ENCODE assay signal across 18 cellular contexts in the genomic region with DNA sequence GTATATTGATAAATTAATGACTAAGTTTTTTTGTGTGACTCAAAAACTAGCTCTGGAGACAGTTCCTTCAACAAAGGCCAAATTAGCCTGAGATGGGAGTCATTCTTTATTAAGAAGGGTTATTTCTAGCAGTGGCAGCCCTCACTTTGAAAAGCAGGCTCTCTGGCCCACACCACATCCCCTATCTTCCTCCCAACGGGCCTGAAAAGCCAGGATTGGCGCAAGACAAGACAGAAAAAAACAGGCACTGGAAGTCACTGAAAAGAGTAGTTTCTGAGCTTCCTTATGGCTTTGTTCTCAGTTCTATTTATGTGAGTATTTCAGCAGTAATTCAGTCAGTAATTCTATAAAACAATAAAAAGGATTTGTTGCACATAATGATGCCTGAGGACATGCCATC.
DNase-seq lines count a peak whose midpoint lies in the region; ATAC-seq and TF ChIP-seq lines count a peak whose summit lies in the region.
"Had no signal": no experiment of that assay in that cellular context is flagged by ENCODE, and none has a peak within 500 bp of the region (broad histone marks: within the 10 kb centered on the region; RNA-seq: fewer than 3 reads in every experiment).

No MANE protein-coding gene starts in this region.

- H3K27me3 ChIP-seq in Loucy (ENCODE audit: insufficient read depth, low read length, poor library complexity, severe bottlenecking) (no peaks in the 10 kb centered on the region), breast epithelium (no peaks in the 10 kb centered on the region), hepatocyte (no peaks in the 10 kb centered on the region), tibial nerve (no peaks in the 10 kb centered on the region)
- H3K27me3 ChIP-seq: body of pancreas, gastroesophageal sphincter had no signal

- TF ChIP-seq EP300 in tibial nerve (IDR thresholded peaks at IDR 0.05): no peak

- H3K9me2 ChIP-seq in Loucy (replicated peaks; ENCODE audit: low read depth, low read length): no peaks in the 10 kb centered on the region
- no peaks in the 10 kb centered on the region for H3K9me2 ChIP-seq in hepatocyte (replicated peaks; ENCODE audit: insufficient read depth)

- H3K4me2 ChIP-seq in Loucy (ENCODE audit: low read depth, low read length, poor library complexity, severe bottlenecking) (peak overlapping the region; percentile 56), hepatocyte (no peak overlapping the region)
- H3K4me2 ChIP-seq: GM23338 had no signal

- H2AFZ ChIP-seq in Loucy (ENCODE audit: low read length): peak overlapping the region; percentile 74
- H2AFZ ChIP-seq in hepatocyte: no peak overlapping the region

- DNase-seq in breast epithelium (ENCODE audit: low spot score in 2 of 2): no peak
- DNase-seq in hepatocyte (ENCODE audit: low spot score): no peak
- no peak for DNase-seq in tibial nerve (ENCODE audit: low spot score in 2 of 2)
- no peak for DNase-seq in dedifferentiated amniotic fluid mesenchymal stem cell (ENCODE audit: extremely low spot score)
- DNase-seq in COR-L47 (lab: John Stamatoyannopoulos, UW): no peak
- DNase-seq: activated CD8-positive, alpha-beta memory T cell treated with anti-CD3 and anti-CD28 coated beads for 24 hours; body of pancreas; NCI-H1417 treated with DMSO at 0.1 percent for 48 hours; NCI-H774; nucleus accumbens; retina; stimulated activated naive CD4-positive, alpha-beta T cell; T1000 had no signal

- H3K9ac ChIP-seq in Loucy (ENCODE audit: low read depth, low read length, poor library complexity, severe bottlenecking): peak overlapping the region; percentile 26

- H4K20me1 ChIP-seq in Loucy (ENCODE audit: insufficient read depth, low read length, poor library complexity, severe bottlenecking) (no peaks in the 10 kb centered on the region), hepatocyte (ENCODE audit: insufficient read depth, poor library complexity, severe bottlenecking) (no peaks in the 10 kb centered on the region)

- 72% methylated on average over 2 of the region's 2 CpGs for WGBS in hepatocyte (ENCODE audit: low lambda C conversion rate, missing lambda C conversion rate)
- 50% methylated on average over 2 of the region's 2 CpGs for WGBS in tibial nerve, 2 donors

- H3K9me3 ChIP-seq in Loucy (ENCODE audit: insufficient read depth, low read depth, low read length) (no peaks in the 10 kb centered on the region), breast epithelium (no peaks in the 10 kb centered on the region), hepatocyte (ENCODE audit: low read depth) (no peaks in the 10 kb centered on the region), tibial nerve (no peaks in the 10 kb centered on the region)
- H3K9me3 ChIP-seq: body of pancreas, gastroesophageal sphincter had no signal

- H3K4me1 ChIP-seq in Loucy (ENCODE audit: insufficient read depth, low read length, poor library complexity, severe bottlenecking) (peaks cover 17% of the 10 kb centered on the region), breast epithelium (no peaks in the 10 kb centered on the region), hepatocyte (ENCODE audit: insufficient read depth) (no peaks in the 10 kb centered on the region), tibial nerve (peaks cover 0 to 15% (median 2%) of the 10 kb centered on the region in 4 donors)
- H3K4me1 ChIP-seq: body of pancreas, gastroesophageal sphincter had no signal

- H3K79me2 ChIP-seq in Loucy (ENCODE audit: insufficient read depth, low read length) (no peaks in the 10 kb centered on the region), hepatocyte (no peaks in the 10 kb centered on the region)

- H3F3A ChIP-seq in Loucy (ENCODE audit: low read depth): no peaks in the 10 kb centered on the region

- H3K4me3 ChIP-seq in Loucy (ENCODE audit: low read length, poor library complexity, severe bottlenecking) (peak overlapping the region; percentile 16), breast epithelium (no peak overlapping the region), hepatocyte (no peak overlapping the region), tibial nerve (no peak overlapping the region)
- H3K4me3 ChIP-seq: body of pancreas, gastroesophageal sphincter, GM23338 had no signal

- H3K36me3 ChIP-seq in Loucy (ENCODE audit: insufficient read depth, low read length) (no peaks in the 10 kb centered on the region), breast epithelium (no peaks in the 10 kb centered on the region), hepatocyte (replicated peaks; ENCODE audit: insufficient read depth, low read depth) (no peaks in the 10 kb centered on the region), tibial nerve (peaks cover 0 to 17% (median 0%) of the 10 kb centered on the region in 3 donors)

- ATAC-seq in GM21737 (IDR thresholded peaks at IDR 0.05; ENCODE audit: unreplicated experiment) (no peak), GM19463 (IDR thresholded peaks at IDR 0.05; ENCODE audit: unreplicated experiment) (no peak)
- ATAC-seq: body of pancreas, gastroesophageal sphincter, GM23338 had no signal

- intact Hi-C loops in breast epithelium (cut with DNase I; ENCODE audit: low total_unique reads): no loop called here

- H3K27ac ChIP-seq in breast epithelium (peak overlapping the region; percentile 35 to 70), hepatocyte (peak overlapping the region; percentile 47), tibial nerve (peak overlapping the region in 3 of 4 donors; percentile 25 to 70 (median 26))
- H3K27ac ChIP-seq: body of pancreas had no signal

- no peak for TF ChIP-seq CTCF in Loucy (conservative IDR thresholded peaks at IDR 0.05; ENCODE audit: low read length)
- TF ChIP-seq CTCF in breast epithelium (IDR thresholded peaks at IDR 0.05): no peak
- no peak for TF ChIP-seq CTCF in hepatocyte (IDR thresholded peaks at IDR 0.05; ENCODE audit: poor library complexity)
- TF ChIP-seq CTCF in tibial nerve (IDR thresholded peaks at IDR 0.05): no peak

- TF ChIP-seq POLR2A in breast epithelium (IDR thresholded peaks at IDR 0.05) (no peak), tibial nerve (IDR thresholded peaks at IDR 0.05) (no peak)
